In genomic region chr19:12137541-12137940, GRCh38 we compare ENCODE assay signal across 9 cellular contexts. TPM values are rescaled to one million over a fixed set of nuclear protein-coding genes. Genes with fewer than 3 reads are reported as not detected.
DNase-seq lines count a peak whose midpoint lies in the region; ATAC-seq and TF ChIP-seq lines count a peak whose summit lies in the region.
"Had no signal": no experiment of that assay in that cellular context is flagged by ENCODE, and none has a peak within 500 bp of the region (broad histone marks: within the 10 kb centered on the region; RNA-seq: fewer than 3 reads in every experiment).

No MANE protein-coding gene starts in this region.

- H3K9ac ChIP-seq in endodermal cell (ENCODE audit: extremely low read depth, low read length, poor library complexity, severe bottlenecking), result no peak overlapping the region

- peaks cover 8% of the 10 kb centered on the region for H3K4me1 Mint-ChIP-seq in endodermal cell

- H3K9me3 ChIP-seq in heart left ventricle (peaks cover 0 to 24% (median 12%) of the 10 kb centered on the region in 12 donors), Peyer's patch (peaks cover 0 to 19% (median 0%) of the 10 kb centered on the region in 4 donors), endodermal cell (ENCODE audit: control insufficient read depth, low read length) (peaks cover 62% of the 10 kb centered on the region)

- peaks cover 73% of the 10 kb centered on the region for H3K9me3 Mint-ChIP-seq in endodermal cell

- no peaks in the 10 kb centered on the region for H3K27me3 Mint-ChIP-seq in endodermal cell (ENCODE audit: insufficient read depth)

- no peak for ATAC-seq in heart left ventricle
- no peak for ATAC-seq in left ventricle myocardium superior
- no peak for ATAC-seq in HG03571 (IDR thresholded peaks at IDR 0.05; ENCODE audit: unreplicated experiment)

- H3K4me1 ChIP-seq in heart left ventricle, result peaks cover 3 to 25% (median 19%) of the 10 kb centered on the region in 12 donors
- peaks cover 0 to 19% (median 8%) of the 10 kb centered on the region in 4 donors for H3K4me1 ChIP-seq in Peyer's patch
- peaks cover 5% of the 10 kb centered on the region for H3K4me1 ChIP-seq in endodermal cell (ENCODE audit: control insufficient read depth, insufficient read depth, low read length)

- TF ChIP-seq CTCF in heart left ventricle (IDR thresholded peaks at IDR 0.05) (peak in 10 of 12 donors; percentile 8 to 51 (median 38)), Peyer's patch (IDR thresholded peaks at IDR 0.05) (peak in 4 of 6 experiments; percentile 11 to 27 (median 20)), endodermal cell (conservative IDR thresholded peaks at IDR 0.05) (peak; percentile 38)

- H3K27ac Mint-ChIP-seq in endodermal cell, result no peak overlapping the region

- no peak overlapping the region for H3K4me3 Mint-ChIP-seq in endodermal cell

- intact Hi-C loops in heart left ventricle (cut with DNase I) (loop anchor here in 3 of 10 donors (5.0 to 10.0 kb wide), 4 partner anchors 53 to 343 kb away; partner anchors contain the start of genes ZNF491 (in 1 of the 3) and ZNF69 (in 1 of the 3)), left ventricle myocardium superior (cut with micrococcal nuclease) (no loop called here)

- H3K36me3 Mint-ChIP-seq in endodermal cell (ENCODE audit: low read depth), result peaks cover 73% of the 10 kb centered on the region

- TF ChIP-seq POLR2A in heart left ventricle (IDR thresholded peaks at IDR 0.05) (no peak), Peyer's patch (IDR thresholded peaks at IDR 0.05) (no peak)

- DNase-seq in heart left ventricle, result no peak
- no peak for DNase-seq in left ventricle myocardium superior
- DNase-seq in Peyer's patch, result no peak
- DNase-seq in endodermal cell, result peak; percentile 41
- peak in 5 of 6 experiments; percentile 10 to 25 (median 22) for DNase-seq in stimulated activated naive CD4-positive, alpha-beta T cell (lab: John Stamatoyannopoulos, UW)
- no peak for DNase-seq in occipital lobe (lab: John Stamatoyannopoulos, UW)
- DNase-seq in NCI-H2227 (lab: John Stamatoyannopoulos, UW; ENCODE audit: unreplicated experiment), result no peak
- DNase-seq: NCI-H1930 had no signal

- peaks cover 8 to 51% (median 45%) of the 10 kb centered on the region in 9 donors for H3K36me3 ChIP-seq in heart left ventricle
- peaks cover 0 to 44% (median 0%) of the 10 kb centered on the region in 3 donors for H3K36me3 ChIP-seq in Peyer's patch
- peaks cover 70% of the 10 kb centered on the region for H3K36me3 ChIP-seq in endodermal cell (ENCODE audit: control insufficient read depth, insufficient read depth, low read length)

- H3K4me3 ChIP-seq in heart left ventricle (no peak overlapping the region), Peyer's patch (no peak overlapping the region), endodermal cell (ENCODE audit: low read length) (peak overlapping the region; percentile 87)

- H3K27ac ChIP-seq in heart left ventricle (no peak overlapping the region), Peyer's patch (no peak overlapping the region), endodermal cell (ENCODE audit: low read depth, low read length) (no peak overlapping the region)

- no peaks in the 10 kb centered on the region for H3K27me3 ChIP-seq in heart left ventricle
- no peaks in the 10 kb centered on the region for H3K27me3 ChIP-seq in Peyer's patch
- no peaks in the 10 kb centered on the region for H3K27me3 ChIP-seq in endodermal cell (ENCODE audit: control insufficient read depth, insufficient read depth, low read length, poor library complexity, severe bottlenecking)

RNA-seq across cellular contexts. Expression of gene ZNF20, which starts 2.6 kb away (rescaled TPM):
- total RNA-seq in heart left ventricle (1 to 10 TPM in 5 of 9 donors, under 1 TPM in 1, not detected in 3; 0.63 to 2.7 (median 1.4) TPM), left ventricle myocardium superior (1.8 TPM), Peyer's patch (1 to 10 TPM in 3 of 4 donors, under 1 TPM in 1; 0.88 to 9.5 (median 7.6) TPM), endodermal cell (10 to 100 TPM; 10.2 to 10.6 TPM), occipital lobe (14.3 TPM)
- polyA plus RNA-seq in heart left ventricle, result 1 to 10 TPM; 1.2 to 1.6 TPM
- 8.0 TPM for polyA plus RNA-seq in endodermal cell (2013, experiment 1 of 2)
- 6.6 TPM for polyA plus RNA-seq in endodermal cell (2013, experiment 2 of 2)

RNA-seq across cellular contexts. Expression of gene ZNF625, which starts 19.0 kb away (rescaled TPM):
- total RNA-seq in heart left ventricle (1 to 10 TPM; 3.1 to 7.2 (median 4.5) TPM), left ventricle myocardium superior (2.9 TPM), Peyer's patch (1 to 10 TPM; 1.7 to 5.8 (median 3.9) TPM), endodermal cell (10 to 100 TPM; 30.2 to 40.0 TPM), occipital lobe (37.6 TPM)
- polyA plus RNA-seq in heart left ventricle, result 1 to 10 TPM in 1 of 2 donors, under 1 TPM in 1; 1.00 to 1.7 TPM
- polyA plus RNA-seq in endodermal cell (2013, experiment 1 of 2), result 8.7 TPM
- 10.4 TPM for polyA plus RNA-seq in endodermal cell (2013, experiment 2 of 2)

RNA-seq across cellular contexts. Expression of gene ZNF136, which starts 25.4 kb away (rescaled TPM):
- 1 to 10 TPM; 2.7 to 7.5 (median 4.8) TPM for total RNA-seq in heart left ventricle
- 1 to 10 TPM; 2.9 to 3.1 TPM for polyA plus RNA-seq in heart left ventricle
- 5.0 TPM for total RNA-seq in left ventricle myocardium superior
- 10 to 100 TPM in 2 of 4 donors, 1 to 10 TPM in 2; 6.4 to 26.4 (median 9.8) TPM for total RNA-seq in Peyer's patch
- 10 to 100 TPM in 1 of 2 donors, 1 to 10 TPM in 1; 9.2 to 16.2 TPM for total RNA-seq in endodermal cell
- polyA plus RNA-seq in endodermal cell (2013, experiment 1 of 2), result 7.4 TPM
- 8.5 TPM for polyA plus RNA-seq in endodermal cell (2013, experiment 2 of 2)
- 29.3 TPM for total RNA-seq in occipital lobe

Comparison
In these comparisons a context has a peak if more than half of its experiments do, and no peak if none do; other contexts are left out.
1. DNase-seq: peak in endodermal cell (single experiment) and stimulated activated naive CD4-positive, alpha-beta T cell (5 of 6); none in heart left ventricle (0 of 5), left ventricle myocardium superior (single experiment), Peyer's patch (0 of 3), occipital lobe (single experiment) and NCI-H2227 (single experiment).
2. Peak in every context shown above with its lines, with median percentiles within 50 percentile points of each other: CTCF ChIP-seq.